In genomic region chr5:101326766-101327165, GRCh38 we compare ENCODE assay signal across 21 cellular contexts.
A peak's percentile ranks its signal among the peaks of the same experiment; 100 is the strongest.
DNase-seq lines count a peak whose midpoint lies in the region; FAIRE-seq and TF ChIP-seq lines count a peak whose summit lies in the region.
"Had no signal": no experiment of that assay in that cellular context is flagged by ENCODE, and none has a peak within 500 bp of the region (broad histone marks: within the 10 kb centered on the region; RNA-seq: fewer than 3 reads in every experiment).

No MANE protein-coding gene starts in this region.

- H3K27ac ChIP-seq in small intestine (ENCODE audit: low read depth in 1 of 2, low read length in 1 of 2) (no peak overlapping the region), neuronal stem cell (replicated peaks; ENCODE audit: low read length) (no peak overlapping the region)

- H3K4me1 ChIP-seq in small intestine (ENCODE audit: control insufficient read depth in 2 of 2, insufficient read depth in 1 of 2, low read depth in 1 of 2, low read length in 1 of 2) (no peaks in the 10 kb centered on the region), neuronal stem cell (ENCODE audit: control insufficient read depth in 2 of 2, insufficient read depth in 1 of 2, low read depth in 1 of 2, low read length in 2 of 2) (no peaks in the 10 kb centered on the region)
- H3K4me1 ChIP-seq: BE2C had no signal

- CTCF ChIA-PET in activated CD4-positive, alpha-beta T cell treated with anti-CD3 and anti-CD28 coated beads, Interleukin-2, amount 10 ng/mL, durations not matched to agents 7 days and 5 days (lab: Charles Lee) = no interaction called here

- H2AK5ac ChIP-seq in neuronal stem cell (ENCODE audit: low read depth, low read length) = no peak overlapping the region

- H2BK12ac ChIP-seq in neuronal stem cell (ENCODE audit: low read length) = no peak overlapping the region

- no peak overlapping the region for H3K4me3 Mint-ChIP-seq in activated CD4-positive, alpha-beta T cell treated with anti-CD3 and anti-CD28 coated beads, Interleukin-2, amount 10 ng/mL, durations not matched to agents 7 days and 5 days
- H3K4me3 Mint-ChIP-seq: CD4-positive, CD25-positive, alpha-beta regulatory T cell; CD8-positive, alpha-beta memory T cell; GM23338; HFFc6 had no signal

- H3K4me1 Mint-ChIP-seq in activated CD4-positive, alpha-beta T cell treated with anti-CD3 and anti-CD28 coated beads, Interleukin-2, amount 10 ng/mL, durations not matched to agents 7 days and 5 days = no peaks in the 10 kb centered on the region
- H3K4me1 Mint-ChIP-seq: CD8-positive, alpha-beta memory T cell had no signal

- POLR2A ChIA-PET in activated CD4-positive, alpha-beta T cell treated with anti-CD3 and anti-CD28 coated beads, Interleukin-2, amount 10 ng/mL, durations not matched to agents 7 days and 5 days (lab: Charles Lee) = no interaction called here

- TF ChIP-seq CTCF in bronchial epithelial cell (IDR thresholded peaks at IDR 0.05; ENCODE audit: insufficient read depth, low read length, severe bottlenecking) = no peak
- no peak for TF ChIP-seq CTCF in fibroblast of mammary gland (conservative IDR thresholded peaks at IDR 0.05; ENCODE audit: control insufficient read depth, insufficient read depth, low read depth, low read length)

- H4K91ac ChIP-seq in neuronal stem cell (ENCODE audit: low read depth, low read length, poor library complexity) = no peak overlapping the region

- DNase-seq in GM04503 (ENCODE audit: low read depth) (peak; percentile 2), bronchial epithelial cell (ENCODE audit: low read depth) (peak; percentile 17), fibroblast of mammary gland (ENCODE audit: low read depth) (peak; percentile 32), small intestine (no peak), neuronal stem cell (ENCODE audit: low spot score) (no peak), retina (no peak), SW480 (ENCODE audit: low spot score) (no peak)
- no peak for DNase-seq in activated CD4-positive, alpha-beta T cell treated with anti-CD3 and anti-CD28 coated beads, Interleukin-2, amount 10 ng/mL, durations not matched to agents 7 days and 5 days
- DNase-seq: BE2C; C1 segment of cervical spinal cord; CD4-positive, CD25-positive, alpha-beta regulatory T cell; CD8-positive, alpha-beta memory T cell; COR-L47; GDM1; HFFc6; IMR-90 had no signal

- H3K4me3 ChIP-seq in bronchial epithelial cell (ENCODE audit: low read depth, low read length) = no peak overlapping the region
- no peak overlapping the region for H3K4me3 ChIP-seq in fibroblast of mammary gland (ENCODE audit: control insufficient read depth, low read depth, low read length)
- H3K4me3 ChIP-seq in small intestine (ENCODE audit: low read depth in 1 of 2, low read length in 2 of 2) = no peak overlapping the region
- no peak overlapping the region for H3K4me3 ChIP-seq in neuronal stem cell (ENCODE audit: low read length in 2 of 2)
- H3K4me3 ChIP-seq: GM23338, K562 had no signal

- no peak overlapping the region for H3K4me2 ChIP-seq in neuronal stem cell (ENCODE audit: insufficient read depth, low read length, poor library complexity, severe bottlenecking)
- H3K4me2 ChIP-seq: GM23338 had no signal

- no peak overlapping the region for H2BK120ac ChIP-seq in neuronal stem cell (ENCODE audit: low read depth, low read length)

- no peak overlapping the region for H2BK5ac ChIP-seq in neuronal stem cell (ENCODE audit: low read length)

- H3K9me3 ChIP-seq in small intestine (ENCODE audit: control insufficient read depth, low read depth) (no peaks in the 10 kb centered on the region), neuronal stem cell (replicated peaks in 1 of 2; ENCODE audit: control insufficient read depth in 2 of 2, insufficient read depth in 1 of 2, low read depth in 1 of 2, low read length in 2 of 2) (no peaks in the 10 kb centered on the region)
- H3K9me3 ChIP-seq: BE2C had no signal

- no peak overlapping the region for H2AFZ ChIP-seq in neuronal stem cell (ENCODE audit: low read length)
- H2AFZ ChIP-seq: GM23338 had no signal

- H3K4ac ChIP-seq in neuronal stem cell (ENCODE audit: low read length) = no peak overlapping the region

- H3K14ac ChIP-seq in neuronal stem cell (ENCODE audit: low read length) = no peak overlapping the region

- FAIRE-seq in bronchial epithelial cell (lab: Jason Lieb, UNC) (no peak), small intestine (lab: Jason Lieb, UNC) (peak; percentile 51)
- FAIRE-seq: GM19239, H54, HTR-8/SVneo, K562 had no signal

- H3K36me3 Mint-ChIP-seq in activated CD4-positive, alpha-beta T cell treated with anti-CD3 and anti-CD28 coated beads, Interleukin-2, amount 10 ng/mL, durations not matched to agents 7 days and 5 days (ENCODE audit: low read depth) = no peaks in the 10 kb centered on the region
- H3K36me3 Mint-ChIP-seq: CD4-positive, CD25-positive, alpha-beta regulatory T cell; CD8-positive, alpha-beta memory T cell had no signal

- no peak overlapping the region for H3K27ac Mint-ChIP-seq in activated CD4-positive, alpha-beta T cell treated with anti-CD3 and anti-CD28 coated beads, Interleukin-2, amount 10 ng/mL, durations not matched to agents 7 days and 5 days
- H3K27ac Mint-ChIP-seq: CD4-positive, CD25-positive, alpha-beta regulatory T cell; CD8-positive, alpha-beta memory T cell; GM23338; HFFc6 had no signal

- no peak overlapping the region for H2BK15ac ChIP-seq in neuronal stem cell (ENCODE audit: low read length)

- no peaks in the 10 kb centered on the region for H3K27me3 Mint-ChIP-seq in activated CD4-positive, alpha-beta T cell treated with anti-CD3 and anti-CD28 coated beads, Interleukin-2, amount 10 ng/mL, durations not matched to agents 7 days and 5 days

- H3K23ac ChIP-seq in neuronal stem cell (ENCODE audit: low read depth, low read length, poor library complexity) = no peak overlapping the region

- no peaks in the 10 kb centered on the region for H3K27me3 ChIP-seq in bronchial epithelial cell (ENCODE audit: control insufficient read depth, insufficient read depth, low read length)
- H3K27me3 ChIP-seq in small intestine (ENCODE audit: control insufficient read depth in 2 of 2, insufficient read depth in 2 of 2, low read length in 2 of 2) = no peaks in the 10 kb centered on the region
- no peaks in the 10 kb centered on the region for H3K27me3 ChIP-seq in neuronal stem cell (ENCODE audit: control insufficient read depth in 3 of 3, insufficient read depth in 3 of 3, low read depth in 1 of 3, low read length in 3 of 3)
- H3K27me3 ChIP-seq: BE2C had no signal

- no peaks in the 10 kb centered on the region for H3K9me3 Mint-ChIP-seq in activated CD4-positive, alpha-beta T cell treated with anti-CD3 and anti-CD28 coated beads, Interleukin-2, amount 10 ng/mL, durations not matched to agents 7 days and 5 days

- no peaks in the 10 kb centered on the region for H3K36me3 ChIP-seq in bronchial epithelial cell (ENCODE audit: control insufficient read depth, insufficient read depth, low read length)
- H3K36me3 ChIP-seq in small intestine (ENCODE audit: control insufficient read depth in 2 of 2, insufficient read depth in 2 of 2, low read length in 2 of 2) = no peaks in the 10 kb centered on the region
- no peaks in the 10 kb centered on the region for H3K36me3 ChIP-seq in neuronal stem cell (replicated peaks in 1 of 2; ENCODE audit: control insufficient read depth in 2 of 2, insufficient read depth in 2 of 2, low read length in 2 of 2)
- H3K36me3 ChIP-seq: BE2C had no signal

- H3K18ac ChIP-seq in neuronal stem cell (ENCODE audit: low read length) = no peak overlapping the region

- no peak overlapping the region for H3K9ac ChIP-seq in neuronal stem cell (ENCODE audit: low read depth, low read length, poor library complexity)

- H3K79me1 ChIP-seq in neuronal stem cell (ENCODE audit: low read depth, low read length) = no peaks in the 10 kb centered on the region

- no peak overlapping the region for H4K8ac ChIP-seq in neuronal stem cell (ENCODE audit: low read depth, low read length)

Comparison
In these comparisons a context has a peak if more than half of its experiments do, and no peak if none do; other contexts are left out.
1. DNase-seq: peak in GM04503 (single experiment), bronchial epithelial cell (single experiment) and fibroblast of mammary gland (single experiment); none in small intestine (single experiment), neuronal stem cell (single experiment), retina (single experiment), activated CD4-positive, alpha-beta T cell treated with anti-CD3 and anti-CD28 coated beads, Interleukin-2, amount 10 ng/mL, durations not matched to agents 7 days and 5 days (single experiment) and SW480 (single experiment).